8 cellular contexts compared by ENCODE assay signal in genomic region chr19:2719910-2720776, GRCh38. TPM values are rescaled to one million over a fixed set of nuclear protein-coding genes. Genes with fewer than 3 reads are reported as not detected.
A peak's percentile ranks its signal among the peaks of the same experiment; 100 is the strongest.
DNase-seq lines count a peak whose midpoint lies in the region; ATAC-seq, FAIRE-seq and TF ChIP-seq lines count a peak whose summit lies in the region.

No MANE protein-coding gene starts in this region.

- peak overlapping the region in 1 of 4 donors; percentile 1 for H3K27ac ChIP-seq in Peyer's patch
- H3K27ac ChIP-seq in pancreas, result no peak overlapping the region
- H3K27ac ChIP-seq in left lung, result no peak overlapping the region

- H3K36me3 ChIP-seq in Caco-2 (ENCODE audit: control insufficient read depth, insufficient read depth, low read length) (no peaks in the 10 kb centered on the region), Peyer's patch (no peaks in the 10 kb centered on the region), pancreas (no peaks in the 10 kb centered on the region), left lung (no peaks in the 10 kb centered on the region)

- TF ChIP-seq CTCF in Caco-2 (IDR thresholded peaks at IDR 0.05; ENCODE audit: insufficient read depth in 1 of 2, low read depth in 1 of 2, low read length in 1 of 2, severe bottlenecking in 1 of 2, unreplicated experiment in 1 of 2) (no peak), Peyer's patch (IDR thresholded peaks at IDR 0.05) (no peak), pancreas (IDR thresholded peaks at IDR 0.05) (no peak), left lung (IDR thresholded peaks at IDR 0.05) (no peak)

- no peak overlapping the region for H3K27ac Mint-ChIP-seq in Caco-2 (ENCODE audit: unreplicated experiment)

- DNase-seq in Caco-2 (no peak), Peyer's patch (no peak), foreskin melanocyte (peak; percentile 26), pancreas (peak in 3 of 6 donors; percentile 62 to 75 (median 62)), NCI-H1694 (lab: John Stamatoyannopoulos, UW) (no peak), left lung (no peak)

- H3K27me3 ChIP-seq in Caco-2 (replicated peaks; ENCODE audit: control insufficient read depth, insufficient read depth, low read length), result no peaks in the 10 kb centered on the region
- H3K27me3 ChIP-seq in Peyer's patch, result peaks cover 0 to 13% of the 10 kb centered on the region in 2 donors
- H3K27me3 ChIP-seq in pancreas, result no peaks in the 10 kb centered on the region
- peaks cover 22 to 76% of the 10 kb centered on the region in 2 donors for H3K27me3 ChIP-seq in left lung

- ATAC-seq in pancreas, result peak; percentile 52 to 70 (median 70)
- ATAC-seq in HG02571 (IDR thresholded peaks at IDR 0.05; ENCODE audit: unreplicated experiment), result no peak
- no peak for ATAC-seq in GM19395 (IDR thresholded peaks at IDR 0.05; ENCODE audit: unreplicated experiment)
- no peak for ATAC-seq in left lung

- TF ChIP-seq POLR2A in Peyer's patch (IDR thresholded peaks at IDR 0.05), result no peak

- no peaks in the 10 kb centered on the region for H3K36me3 Mint-ChIP-seq in Caco-2 (ENCODE audit: insufficient read depth, unreplicated experiment)

- H3K4me1 ChIP-seq in Caco-2 (no peaks in the 10 kb centered on the region), Peyer's patch (peaks cover 0 to 21% (median 14%) of the 10 kb centered on the region in 4 donors), pancreas (peaks cover 0 to 4% (median 0%) of the 10 kb centered on the region in 3 donors), left lung (peaks cover 2 to 8% of the 10 kb centered on the region in 2 donors)

- no peaks in the 10 kb centered on the region for H3K9me3 Mint-ChIP-seq in Caco-2 (ENCODE audit: unreplicated experiment)

- intact Hi-C loops in Caco-2 (cut with micrococcal nuclease; ENCODE audit: unreplicated experiment) (no loop called here), pancreas (cut with DNase I) (no loop called here), left lung (cut with DNase I) (no loop called here)

- H3K4me3 Mint-ChIP-seq in Caco-2 (ENCODE audit: unreplicated experiment), result peak overlapping the region; percentile 58

- BruUV-seq in Caco-2 (replicated peaks; lab: Mats Ljungman, UMichigan), result no TSS peak

- CTCF ChIA-PET in Caco-2 (lab: Charles Lee), result no interaction called here

- peaks cover 10% of the 10 kb centered on the region for H3K27me3 Mint-ChIP-seq in Caco-2 (ENCODE audit: insufficient read depth, unreplicated experiment)

- POLR2A ChIA-PET in Caco-2 (lab: Charles Lee), result no interaction called here

- peaks cover 6% of the 10 kb centered on the region; the same call in 1 of the 2 replicates for H3K9me3 ChIP-seq in Caco-2
- peaks cover 0 to 4% (median 0%) of the 10 kb centered on the region in 4 donors for H3K9me3 ChIP-seq in Peyer's patch
- no peaks in the 10 kb centered on the region for H3K9me3 ChIP-seq in pancreas
- H3K9me3 ChIP-seq in left lung, result peaks cover 0 to 6% of the 10 kb centered on the region in 2 donors

- H3K4me1 Mint-ChIP-seq in Caco-2 (ENCODE audit: low read depth, unreplicated experiment), result no peaks in the 10 kb centered on the region

- H3K4me3 ChIP-seq in Caco-2 (ENCODE audit: low read depth, low read length), result peak overlapping the region; percentile 28
- H3K4me3 ChIP-seq in Peyer's patch, result peak overlapping the region; percentile 17 to 56 (median 38)
- peak overlapping the region; percentile 20 to 52 (median 35) for H3K4me3 ChIP-seq in pancreas
- no peak overlapping the region for H3K4me3 ChIP-seq in left lung

- no peak for FAIRE-seq in pancreas (lab: Jason Lieb, UNC)

- WGBS in pancreas, 2 donors, result 6 to 13% methylated on average over 29 to 37 of the region's 37 CpGs

RNA-seq across cellular contexts. Expression of gene DIRAS1, which starts 1.0 kb away (rescaled TPM):
- total RNA-seq in Caco-2 (2022), result 2.3 TPM in 2 replicates
- 10 to 100 TPM in 1 of 4 donors, 1 to 10 TPM in 2, under 1 TPM in 1; 0.18 to 23.1 (median 1.4) TPM for total RNA-seq in Peyer's patch
- total RNA-seq in pancreas, result 10 to 100 TPM in 1 of 6 donors, 1 to 10 TPM in 5; 2.7 to 16.3 (median 4.5) TPM
- polyA plus RNA-seq in pancreas, result 1 to 10 TPM; 2.4 to 2.8 TPM
- total RNA-seq in left lung, result 1 to 10 TPM in 1 of 2 donors, under 1 TPM in 1; 0.71 to 2.0 TPM

RNA-seq across cellular contexts. Expression of gene GNG7, which starts 17.6 kb away (rescaled TPM):
- total RNA-seq in Caco-2 (2022) (0.28 and 0.43 TPM in 2 replicates), Peyer's patch (10 to 100 TPM in 1 of 4 donors, 1 to 10 TPM in 3; 1.2 to 14.9 (median 2.0) TPM), pancreas (1 to 10 TPM; 4.0 to 8.8 (median 5.9) TPM), left lung (1 to 10 TPM; 3.8 to 5.7 TPM)
- 1 to 10 TPM; 5.6 to 7.7 TPM for polyA plus RNA-seq in pancreas

RNA-seq across cellular contexts. Expression of gene SLC39A3, which starts 19.7 kb away (rescaled TPM):
- 33.2 and 35.0 TPM in 2 replicates for total RNA-seq in Caco-2 (2022)
- 10 to 100 TPM; 22.1 to 29.7 (median 26.0) TPM for total RNA-seq in Peyer's patch
- 10 to 100 TPM in 5 of 6 donors, 1 to 10 TPM in 1; 8.7 to 15.2 (median 11.9) TPM for total RNA-seq in pancreas
- polyA plus RNA-seq in pancreas, result 10 to 100 TPM; 15.9 to 25.6 TPM
- 10 to 100 TPM; 28.4 to 33.6 TPM for total RNA-seq in left lung

Comparison
In these comparisons a context has a peak if more than half of its experiments do, and no peak if none do; other contexts are left out.
1. H3K4me3 ChIP-seq: peak in Caco-2 (single experiment), Peyer's patch (4 of 4) and pancreas (4 of 4); none in left lung (0 of 2).
2. ATAC-seq: peak in pancreas (4 of 4); none in HG02571 (single experiment), GM19395 (single experiment) and left lung (single experiment).